In genomic region chr20:38601216-38602184, GRCh38 we compare ENCODE assay signal across 1 cellular context.
A peak's percentile ranks its signal among the peaks of the same experiment; 100 is the strongest.
TF ChIP-seq lines count a peak whose summit lies in the region.

ARHGAP40 (plus strand) TSS chr20:38601809.

TF ChIP-seq in HepG2, 621 proteins besides CTCF, POLR2A, EP300 and RAD21 (continued from another document and continues in another):
- TF ChIP-seq, protein P1, sequence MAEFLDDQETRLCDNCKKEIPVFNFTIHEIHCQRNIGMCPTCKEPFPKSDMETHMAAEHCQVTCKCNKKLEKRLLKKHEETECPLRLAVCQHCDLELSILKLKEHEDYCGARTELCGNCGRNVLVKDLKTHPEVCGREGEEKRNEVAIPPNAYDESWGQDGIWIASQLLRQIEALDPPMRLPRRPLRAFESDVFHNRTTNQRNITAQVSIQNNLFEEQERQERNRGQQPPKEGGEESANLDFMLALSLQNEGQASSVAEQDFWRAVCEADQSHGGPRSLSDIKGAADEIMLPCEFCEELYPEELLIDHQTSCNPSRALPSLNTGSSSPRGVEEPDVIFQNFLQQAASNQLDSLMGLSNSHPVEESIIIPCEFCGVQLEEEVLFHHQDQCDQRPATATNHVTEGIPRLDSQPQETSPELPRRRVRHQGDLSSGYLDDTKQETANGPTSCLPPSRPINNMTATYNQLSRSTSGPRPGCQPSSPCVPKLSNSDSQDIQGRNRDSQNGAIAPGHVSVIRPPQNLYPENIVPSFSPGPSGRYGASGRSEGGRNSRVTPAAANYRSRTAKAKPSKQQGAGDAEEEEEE (CRISPR knock-in tag; IDR thresholded peaks at IDR 0.05; ENCODE audit: borderline replicate concordance), result peak; percentile 50; the same call in 1 of the 2 replicates
- no peak for TF ChIP-seq HCFC1 (IDR thresholded peaks at IDR 0.05; ENCODE audit: low read depth, low read length)
- TF ChIP-seq ZNF451 (CRISPR knock-in tag; IDR thresholded peaks at IDR 0.05), result no peak
- no peak for TF ChIP-seq ZC3H4 (CRISPR knock-in tag; IDR thresholded peaks at IDR 0.05; ENCODE audit: borderline replicate concordance)
- peak; percentile 79; the same call in 1 of the 2 replicates for TF ChIP-seq ZNF567 (CRISPR knock-in tag; IDR thresholded peaks at IDR 0.05; ENCODE audit: borderline replicate concordance)
- peak; percentile 43 for TF ChIP-seq SALL1 (CRISPR knock-in tag; IDR thresholded peaks at IDR 0.05)
- TF ChIP-seq MXI1 (IDR thresholded peaks at IDR 0.05; ENCODE audit: borderline replicate concordance, low read depth, low read length), result no peak
- TF ChIP-seq CBFB (CRISPR knock-in tag; IDR thresholded peaks at IDR 0.05), result no peak
- no peak for TF ChIP-seq DMAP1 (CRISPR knock-in tag; IDR thresholded peaks at IDR 0.05)
- no peak for TF ChIP-seq TMF1 (CRISPR knock-in tag; IDR thresholded peaks at IDR 0.05; ENCODE audit: low read depth)
- 0 out of 2 replicates have a peak, but pooled peaks have one; percentile 24 for TF ChIP-seq HOXD1 (CRISPR knock-in tag; IDR thresholded peaks at IDR 0.05)
- TF ChIP-seq, protein P2, sequence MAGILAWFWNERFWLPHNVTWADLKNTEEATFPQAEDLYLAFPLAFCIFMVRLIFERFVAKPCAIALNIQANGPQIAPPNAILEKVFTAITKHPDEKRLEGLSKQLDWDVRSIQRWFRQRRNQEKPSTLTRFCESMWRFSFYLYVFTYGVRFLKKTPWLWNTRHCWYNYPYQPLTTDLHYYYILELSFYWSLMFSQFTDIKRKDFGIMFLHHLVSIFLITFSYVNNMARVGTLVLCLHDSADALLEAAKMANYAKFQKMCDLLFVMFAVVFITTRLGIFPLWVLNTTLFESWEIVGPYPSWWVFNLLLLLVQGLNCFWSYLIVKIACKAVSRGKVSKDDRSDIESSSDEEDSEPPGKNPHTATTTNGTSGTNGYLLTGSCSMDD (CRISPR knock-in tag; IDR thresholded peaks at IDR 0.05), result no peak
- TF ChIP-seq ZBTB43 (CRISPR knock-in tag; conservative IDR thresholded peaks at IDR 0.05), result no peak
- TF ChIP-seq, protein P3, sequence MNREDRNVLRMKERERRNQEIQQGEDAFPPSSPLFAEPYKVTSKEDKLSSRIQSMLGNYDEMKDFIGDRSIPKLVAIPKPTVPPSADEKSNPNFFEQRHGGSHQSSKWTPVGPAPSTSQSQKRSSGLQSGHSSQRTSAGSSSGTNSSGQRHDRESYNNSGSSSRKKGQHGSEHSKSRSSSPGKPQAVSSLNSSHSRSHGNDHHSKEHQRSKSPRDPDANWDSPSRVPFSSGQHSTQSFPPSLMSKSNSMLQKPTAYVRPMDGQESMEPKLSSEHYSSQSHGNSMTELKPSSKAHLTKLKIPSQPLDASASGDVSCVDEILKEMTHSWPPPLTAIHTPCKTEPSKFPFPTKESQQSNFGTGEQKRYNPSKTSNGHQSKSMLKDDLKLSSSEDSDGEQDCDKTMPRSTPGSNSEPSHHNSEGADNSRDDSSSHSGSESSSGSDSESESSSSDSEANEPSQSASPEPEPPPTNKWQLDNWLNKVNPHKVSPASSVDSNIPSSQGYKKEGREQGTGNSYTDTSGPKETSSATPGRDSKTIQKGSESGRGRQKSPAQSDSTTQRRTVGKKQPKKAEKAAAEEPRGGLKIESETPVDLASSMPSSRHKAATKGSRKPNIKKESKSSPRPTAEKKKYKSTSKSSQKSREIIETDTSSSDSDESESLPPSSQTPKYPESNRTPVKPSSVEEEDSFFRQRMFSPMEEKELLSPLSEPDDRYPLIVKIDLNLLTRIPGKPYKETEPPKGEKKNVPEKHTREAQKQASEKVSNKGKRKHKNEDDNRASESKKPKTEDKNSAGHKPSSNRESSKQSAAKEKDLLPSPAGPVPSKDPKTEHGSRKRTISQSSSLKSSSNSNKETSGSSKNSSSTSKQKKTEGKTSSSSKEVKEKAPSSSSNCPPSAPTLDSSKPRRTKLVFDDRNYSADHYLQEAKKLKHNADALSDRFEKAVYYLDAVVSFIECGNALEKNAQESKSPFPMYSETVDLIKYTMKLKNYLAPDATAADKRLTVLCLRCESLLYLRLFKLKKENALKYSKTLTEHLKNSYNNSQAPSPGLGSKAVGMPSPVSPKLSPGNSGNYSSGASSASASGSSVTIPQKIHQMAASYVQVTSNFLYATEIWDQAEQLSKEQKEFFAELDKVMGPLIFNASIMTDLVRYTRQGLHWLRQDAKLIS (CRISPR knock-in tag; IDR thresholded peaks at IDR 0.05), result no peak
- 0 out of 2 replicates have a peak, but pooled peaks have one; percentile 23 for TF ChIP-seq SOX13 (IDR thresholded peaks at IDR 0.05)
- no peak; a peak in 1 of 4 replicates for TF ChIP-seq SOX13 (CRISPR knock-in tag; conservative IDR thresholded peaks at IDR 0.05 in 1 of 2, IDR thresholded peaks at IDR 0.05 in 1 of 2)
- TF ChIP-seq ZNF550 (CRISPR knock-in tag; IDR thresholded peaks at IDR 0.05; ENCODE audit: borderline replicate concordance), result 0 out of 2 replicates have a peak, but pooled peaks have one; percentile 63
- TF ChIP-seq ATM (IDR thresholded peaks at IDR 0.05; ENCODE audit: borderline replicate concordance), result no peak
- no peak for TF ChIP-seq ZNF609 (CRISPR knock-in tag; IDR thresholded peaks at IDR 0.05; ENCODE audit: borderline replicate concordance)
- TF ChIP-seq ZNF629 (CRISPR knock-in tag; conservative IDR thresholded peaks at IDR 0.05), result peak; percentile 91
- TF ChIP-seq PHB2 (IDR thresholded peaks at IDR 0.05; ENCODE audit: partially characterized antibody), result no peak
- peak; percentile 43; the same call in 1 of the 2 replicates for TF ChIP-seq ZNF713 (CRISPR knock-in tag; IDR thresholded peaks at IDR 0.05)
- TF ChIP-seq, protein P4, sequence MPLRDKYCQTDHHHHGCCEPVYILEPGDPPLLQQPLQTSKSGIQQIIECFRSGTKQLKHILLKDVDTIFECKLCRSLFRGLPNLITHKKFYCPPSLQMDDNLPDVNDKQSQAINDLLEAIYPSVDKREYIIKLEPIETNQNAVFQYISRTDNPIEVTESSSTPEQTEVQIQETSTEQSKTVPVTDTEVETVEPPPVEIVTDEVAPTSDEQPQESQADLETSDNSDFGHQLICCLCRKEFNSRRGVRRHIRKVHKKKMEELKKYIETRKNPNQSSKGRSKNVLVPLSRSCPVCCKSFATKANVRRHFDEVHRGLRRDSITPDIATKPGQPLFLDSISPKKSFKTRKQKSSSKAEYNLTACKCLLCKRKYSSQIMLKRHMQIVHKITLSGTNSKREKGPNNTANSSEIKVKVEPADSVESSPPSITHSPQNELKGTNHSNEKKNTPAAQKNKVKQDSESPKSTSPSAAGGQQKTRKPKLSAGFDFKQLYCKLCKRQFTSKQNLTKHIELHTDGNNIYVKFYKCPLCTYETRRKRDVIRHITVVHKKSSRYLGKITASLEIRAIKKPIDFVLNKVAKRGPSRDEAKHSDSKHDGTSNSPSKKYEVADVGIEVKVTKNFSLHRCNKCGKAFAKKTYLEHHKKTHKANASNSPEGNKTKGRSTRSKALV (CRISPR knock-in tag; IDR thresholded peaks at IDR 0.05), result no peak
- TF ChIP-seq SP2 (CRISPR knock-in tag; IDR thresholded peaks at IDR 0.05), result no peak
- TF ChIP-seq, protein P5, sequence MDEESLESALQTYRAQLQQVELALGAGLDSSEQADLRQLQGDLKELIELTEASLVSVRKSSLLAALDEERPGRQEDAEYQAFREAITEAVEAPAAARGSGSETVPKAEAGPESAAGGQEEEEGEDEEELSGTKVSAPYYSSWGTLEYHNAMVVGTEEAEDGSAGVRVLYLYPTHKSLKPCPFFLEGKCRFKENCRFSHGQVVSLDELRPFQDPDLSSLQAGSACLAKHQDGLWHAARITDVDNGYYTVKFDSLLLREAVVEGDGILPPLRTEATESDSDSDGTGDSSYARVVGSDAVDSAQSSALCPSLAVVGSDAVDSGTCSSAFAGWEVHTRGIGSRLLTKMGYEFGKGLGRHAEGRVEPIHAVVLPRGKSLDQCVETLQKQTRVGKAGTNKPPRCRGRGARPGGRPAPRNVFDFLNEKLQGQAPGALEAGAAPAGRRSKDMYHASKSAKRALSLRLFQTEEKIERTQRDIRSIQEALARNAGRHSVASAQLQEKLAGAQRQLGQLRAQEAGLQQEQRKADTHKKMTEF (CRISPR knock-in tag; IDR thresholded peaks at IDR 0.05), result peak; percentile 51
- TF ChIP-seq FOXM1 (CRISPR knock-in tag; IDR thresholded peaks at IDR 0.05), result peak; percentile 35; the same call in 1 of the 2 replicates
- no peak for TF ChIP-seq ATF5 (CRISPR knock-in tag; IDR thresholded peaks at IDR 0.05; ENCODE audit: low read depth)
- TF ChIP-seq MEF2D (CRISPR knock-in tag; IDR thresholded peaks at IDR 0.05), result no peak
- TF ChIP-seq ZNF160 (CRISPR knock-in tag; IDR thresholded peaks at IDR 0.05), result no peak
- TF ChIP-seq ATAD3A (CRISPR knock-in tag; IDR thresholded peaks at IDR 0.05), result no peak
- no peak for TF ChIP-seq ZNF124 (CRISPR knock-in tag; IDR thresholded peaks at IDR 0.05)
- TF ChIP-seq, protein P6, sequence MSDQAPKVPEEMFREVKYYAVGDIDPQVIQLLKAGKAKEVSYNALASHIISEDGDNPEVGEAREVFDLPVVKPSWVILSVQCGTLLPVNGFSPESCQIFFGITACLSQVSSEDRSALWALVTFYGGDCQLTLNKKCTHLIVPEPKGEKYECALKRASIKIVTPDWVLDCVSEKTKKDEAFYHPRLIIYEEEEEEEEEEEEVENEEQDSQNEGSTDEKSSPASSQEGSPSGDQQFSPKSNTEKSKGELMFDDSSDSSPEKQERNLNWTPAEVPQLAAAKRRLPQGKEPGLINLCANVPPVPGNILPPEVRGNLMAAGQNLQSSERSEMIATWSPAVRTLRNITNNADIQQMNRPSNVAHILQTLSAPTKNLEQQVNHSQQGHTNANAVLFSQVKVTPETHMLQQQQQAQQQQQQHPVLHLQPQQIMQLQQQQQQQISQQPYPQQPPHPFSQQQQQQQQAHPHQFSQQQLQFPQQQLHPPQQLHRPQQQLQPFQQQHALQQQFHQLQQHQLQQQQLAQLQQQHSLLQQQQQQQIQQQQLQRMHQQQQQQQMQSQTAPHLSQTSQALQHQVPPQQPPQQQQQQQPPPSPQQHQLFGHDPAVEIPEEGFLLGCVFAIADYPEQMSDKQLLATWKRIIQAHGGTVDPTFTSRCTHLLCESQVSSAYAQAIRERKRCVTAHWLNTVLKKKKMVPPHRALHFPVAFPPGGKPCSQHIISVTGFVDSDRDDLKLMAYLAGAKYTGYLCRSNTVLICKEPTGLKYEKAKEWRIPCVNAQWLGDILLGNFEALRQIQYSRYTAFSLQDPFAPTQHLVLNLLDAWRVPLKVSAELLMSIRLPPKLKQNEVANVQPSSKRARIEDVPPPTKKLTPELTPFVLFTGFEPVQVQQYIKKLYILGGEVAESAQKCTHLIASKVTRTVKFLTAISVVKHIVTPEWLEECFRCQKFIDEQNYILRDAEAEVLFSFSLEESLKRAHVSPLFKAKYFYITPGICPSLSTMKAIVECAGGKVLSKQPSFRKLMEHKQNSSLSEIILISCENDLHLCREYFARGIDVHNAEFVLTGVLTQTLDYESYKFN (CRISPR knock-in tag; conservative IDR thresholded peaks at IDR 0.05), result 0 out of 2 replicates have a peak, but pooled peaks have one; percentile 12
- TF ChIP-seq, protein P7, sequence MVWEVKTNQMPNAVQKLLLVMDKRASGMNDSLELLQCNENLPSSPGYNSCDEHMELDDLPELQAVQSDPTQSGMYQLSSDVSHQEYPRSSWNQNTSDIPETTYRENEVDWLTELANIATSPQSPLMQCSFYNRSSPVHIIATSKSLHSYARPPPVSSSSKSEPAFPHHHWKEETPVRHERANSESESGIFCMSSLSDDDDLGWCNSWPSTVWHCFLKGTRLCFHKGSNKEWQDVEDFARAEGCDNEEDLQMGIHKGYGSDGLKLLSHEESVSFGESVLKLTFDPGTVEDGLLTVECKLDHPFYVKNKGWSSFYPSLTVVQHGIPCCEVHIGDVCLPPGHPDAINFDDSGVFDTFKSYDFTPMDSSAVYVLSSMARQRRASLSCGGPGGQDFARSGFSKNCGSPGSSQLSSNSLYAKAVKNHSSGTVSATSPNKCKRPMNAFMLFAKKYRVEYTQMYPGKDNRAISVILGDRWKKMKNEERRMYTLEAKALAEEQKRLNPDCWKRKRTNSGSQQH (CRISPR knock-in tag; IDR thresholded peaks at IDR 0.05; ENCODE audit: low read depth), result 0 out of 2 replicates have a peak, but pooled peaks have one; percentile 55
- TF ChIP-seq NR1H2 (CRISPR knock-in tag; IDR thresholded peaks at IDR 0.05; ENCODE audit: borderline replicate concordance, low read depth), result no peak
